Comparison of ENCODE assay signal across 14 cellular contexts in genomic region chr12:79900951-79901350, GRCh38. TPM values are rescaled to one million over a fixed set of nuclear protein-coding genes. Genes with fewer than 3 reads are reported as not detected.
DNase-seq lines count a peak whose midpoint lies in the region; ATAC-seq and TF ChIP-seq lines count a peak whose summit lies in the region.
"Had no signal": no experiment of that assay in that cellular context is flagged by ENCODE, and none has a peak within 500 bp of the region (broad histone marks: within the 10 kb centered on the region; RNA-seq: fewer than 3 reads in every experiment).

No MANE protein-coding gene starts in this region.

- DNase-seq in Right ventricle myocardium superior (no peak), right atrium auricular region (ENCODE audit: low spot score) (no peak), adipocyte (ENCODE audit: low read depth) (peak; percentile 56), tibial artery (no peak), mucosa of descending colon (no peak)
- DNase-seq in activated CD4-positive, alpha-beta T cell treated with anti-CD3 and anti-CD28 coated beads, Interleukin-2, amount 50 U/mL, for 4 hours: no peak
- DNase-seq: 8988T; CD4-positive, CD25-positive, alpha-beta regulatory T cell; HCEC 1CT; HFFc6 had no signal

- TF ChIP-seq EP300 in gastroesophageal sphincter (IDR thresholded peaks at IDR 0.05): no peak

- 2 to 4% methylated on average over 2 of the region's 2 CpGs for WGBS in gastroesophageal sphincter (ENCODE audit: low coverage in 1 of 2), 2 donors

- intact Hi-C loops in Right ventricle myocardium superior (cut with DNase I): no loop called here
- intact Hi-C loops in tibial artery (cut with DNase I; ENCODE audit: low total_unique reads): no loop called here
- intact Hi-C loops in mucosa of descending colon (cut with DNase I, micrococcal nuclease): no loop called here

- H3K36me3 ChIP-seq in right atrium auricular region (no peaks in the 10 kb centered on the region), adipocyte (ENCODE audit: control insufficient read depth, insufficient read depth, low read length, severe bottlenecking) (peaks cover 4% of the 10 kb centered on the region), gastroesophageal sphincter (no peaks in the 10 kb centered on the region), tibial artery (no peaks in the 10 kb centered on the region), mucosa of descending colon (ENCODE audit: low read depth) (no peaks in the 10 kb centered on the region)

- no peaks in the 10 kb centered on the region for H3K27me3 ChIP-seq in right atrium auricular region
- no peaks in the 10 kb centered on the region for H3K27me3 ChIP-seq in adipocyte (replicated peaks; ENCODE audit: control insufficient read depth, insufficient read depth, low read length)
- H3K27me3 ChIP-seq in gastroesophageal sphincter: no peaks in the 10 kb centered on the region
- no peaks in the 10 kb centered on the region for H3K27me3 ChIP-seq in tibial artery
- H3K27me3 ChIP-seq: BLaER1 treated with 17β-estradiol and CSF1 and Interleukin-3, amounts not matched to agents 10 nM and 100 nM had no signal

- ATAC-seq in Right ventricle myocardium superior (ENCODE audit: poor library complexity) (peak; percentile 17), gastroesophageal sphincter (no peak), HG03135 (IDR thresholded peaks at IDR 0.05; ENCODE audit: unreplicated experiment) (no peak), mucosa of descending colon (no peak)

- H3K4me3 ChIP-seq in right atrium auricular region (no peak overlapping the region), adipocyte (ENCODE audit: low read length) (no peak overlapping the region), gastroesophageal sphincter (no peak overlapping the region), tibial artery (no peak overlapping the region), mucosa of descending colon (no peak overlapping the region)
- H3K4me3 ChIP-seq: BLaER1 treated with 17β-estradiol and CSF1 and Interleukin-3, amounts not matched to agents 10 nM and 100 nM had no signal

- H3K9ac ChIP-seq in adipocyte (ENCODE audit: low read length): no peak overlapping the region
- H3K9ac ChIP-seq: BLaER1 treated with 17β-estradiol and CSF1 and Interleukin-3, amounts not matched to agents 10 nM and 100 nM had no signal

- H3K27ac ChIP-seq in right atrium auricular region (no peak overlapping the region), gastroesophageal sphincter (peak overlapping the region in 3 of 4 donors; percentile 8 to 39 (median 21)), tibial artery (peak overlapping the region; percentile 42 to 47)
- H3K27ac ChIP-seq: BLaER1 treated with 17β-estradiol and CSF1 and Interleukin-3, amounts not matched to agents 10 nM and 100 nM; HL-60 had no signal

- H3K4me1 ChIP-seq in right atrium auricular region (peaks cover 0 to 59% of the 10 kb centered on the region in 2 donors), adipocyte (ENCODE audit: control insufficient read depth, insufficient read depth, low read length) (peaks cover 21% of the 10 kb centered on the region), gastroesophageal sphincter (peaks cover 23 to 93% (median 29%) of the 10 kb centered on the region in 3 donors), tibial artery (peaks cover 0 to 96% (median 60%) of the 10 kb centered on the region in 4 donors), mucosa of descending colon (ENCODE audit: low read depth) (no peaks in the 10 kb centered on the region)

- TF ChIP-seq POLR2A in gastroesophageal sphincter (IDR thresholded peaks at IDR 0.05): no peak

- H3K9me3 ChIP-seq in right atrium auricular region: no peaks in the 10 kb centered on the region
- H3K9me3 ChIP-seq in adipocyte (ENCODE audit: control insufficient read depth, low read length): no peaks in the 10 kb centered on the region
- no peaks in the 10 kb centered on the region for H3K9me3 ChIP-seq in gastroesophageal sphincter
- H3K9me3 ChIP-seq in tibial artery: no peaks in the 10 kb centered on the region
- H3K9me3 ChIP-seq in mucosa of descending colon: no peaks in the 10 kb centered on the region
- H3K9me3 ChIP-seq: BLaER1 treated with 17β-estradiol and CSF1 and Interleukin-3, amounts not matched to agents 10 nM and 100 nM had no signal

- TF ChIP-seq CTCF in right atrium auricular region (IDR thresholded peaks at IDR 0.05) (no peak), gastroesophageal sphincter (IDR thresholded peaks at IDR 0.05) (no peak), tibial artery (IDR thresholded peaks at IDR 0.05) (no peak), mucosa of descending colon (IDR thresholded peaks at IDR 0.05) (no peak)

RNA-seq across cellular contexts. Expression of gene PPP1R12A, which starts 33.9 kb away (rescaled TPM):
- total RNA-seq in Right ventricle myocardium superior: 38.8 TPM
- 10 to 100 TPM; 64.3 to 70.7 TPM for total RNA-seq in right atrium auricular region
- 100 to 1,000 TPM; 387 to 683 (median 563) TPM for total RNA-seq in gastroesophageal sphincter
- total RNA-seq in mucosa of descending colon: 100 to 1,000 TPM in 1 of 3 donors, 10 to 100 TPM in 2; 63.7 to 253 (median 74.3) TPM

Comparison
In these comparisons a context has a peak if more than half of its experiments do, and no peak if none do; other contexts are left out.
1. H3K27ac ChIP-seq: peak in gastroesophageal sphincter (3 of 4) and tibial artery (2 of 2); none in right atrium auricular region (0 of 2).